Comparison of ENCODE assay signal across 8 cellular contexts in genomic region chr14:51776102-51776894, GRCh38.
A peak's percentile ranks its signal among the peaks of the same experiment; 100 is the strongest.
DNase-seq lines count a peak whose midpoint lies in the region; ATAC-seq and TF ChIP-seq lines count a peak whose summit lies in the region.

No MANE protein-coding gene starts in this region.

- H3K4me2 ChIP-seq in fibroblast of lung (ENCODE audit: extremely low read depth, insufficient read depth, low read length), result peak overlapping the region; percentile 23

- H3K4me3 ChIP-seq in CD8-positive, alpha-beta T cell (ENCODE audit: low read depth, low read length), result no peak overlapping the region
- no peak overlapping the region for H3K4me3 ChIP-seq in fibroblast of lung (replicated peaks in 1 of 4; ENCODE audit: control extremely low read depth in 1 of 4, insufficient read depth in 1 of 4, low read depth in 3 of 4, low read length in 4 of 4)

- no peaks in the 10 kb centered on the region for H3K9me3 ChIP-seq in CD8-positive, alpha-beta T cell (ENCODE audit: low read length)
- no peaks in the 10 kb centered on the region for H3K9me3 ChIP-seq in fibroblast of lung (ENCODE audit: control insufficient read depth, insufficient read depth, low read depth, low read length)

- POLR2A ChIA-PET in CD8-positive, alpha-beta T cell (lab: Charles Lee), result interaction anchor here (0.5 kb wide), 1 partner anchor 90 kb away, joined by 3 read pairs; no protein-coding TSS in a partner anchor
- POLR2A ChIA-PET in activated CD8-positive, alpha-beta T cell treated with anti-CD3 and anti-CD28 coated beads, Interleukin-2, amount 10 ng/mL, durations not matched to agents 7 days and 5 days (lab: Charles Lee), result no interaction called here

- ATAC-seq in CD8-positive, alpha-beta T cell, result peak; percentile 38
- ATAC-seq in GM21515 (IDR thresholded peaks at IDR 0.05; ENCODE audit: unreplicated experiment) (peak; percentile 56), naive B cell (ENCODE audit: low read depth in 2 of 2) (peak; percentile 38 to 56), GM18909 (IDR thresholded peaks at IDR 0.05; ENCODE audit: poor library complexity, unreplicated experiment) (no peak)
- peak; percentile 54 for ATAC-seq in activated CD8-positive, alpha-beta T cell treated with anti-CD3 and anti-CD28 coated beads, Interleukin-2, amount 10 ng/mL, durations not matched to agents 7 days and 5 days

- H3K79me2 ChIP-seq in fibroblast of lung (ENCODE audit: control insufficient read depth, insufficient read depth, low read length), result no peaks in the 10 kb centered on the region

- DNase-seq in CD8-positive, alpha-beta T cell, result peak in 4 of 7 experiments; percentile 23 to 60 (median 30)
- DNase-seq in NCI-H2227 (lab: John Stamatoyannopoulos, UW; ENCODE audit: unreplicated experiment) (peak; percentile 25), fibroblast of lung (ENCODE audit: low read depth in 2 of 2) (peak; percentile 74 to 81), naive B cell (no peak), NCI-H2196 treated with DMSO at 0.1 percent for 48 hours (lab: John Stamatoyannopoulos, UW; ENCODE audit: unreplicated experiment) (no peak)
- DNase-seq in activated CD8-positive, alpha-beta T cell treated with anti-CD3 and anti-CD28 coated beads, Interleukin-2, amount 10 ng/mL, durations not matched to agents 7 days and 5 days, result peak; percentile 59

- H3K9ac ChIP-seq in fibroblast of lung (ENCODE audit: insufficient read depth, low read length), result no peak overlapping the region

- no peaks in the 10 kb centered on the region for H3K9me3 Mint-ChIP-seq in CD8-positive, alpha-beta T cell
- no peaks in the 10 kb centered on the region for H3K9me3 Mint-ChIP-seq in activated CD8-positive, alpha-beta T cell treated with anti-CD3 and anti-CD28 coated beads, Interleukin-2, amount 10 ng/mL, durations not matched to agents 7 days and 5 days (ENCODE audit: insufficient read depth)
- H3K9me3 Mint-ChIP-seq in naive B cell, result peaks cover 0 to 2% (median 0%) of the 10 kb centered on the region in 7 donors

- CTCF ChIA-PET in CD8-positive, alpha-beta T cell (lab: Charles Lee), result interaction anchor here (0.8 to 7.6 kb wide), 18 partner anchors 9 to 494 kb away, joined by 3 to 75 read pairs (median 3); no protein-coding TSS in a partner anchor
- CTCF ChIA-PET in activated CD8-positive, alpha-beta T cell treated with anti-CD3 and anti-CD28 coated beads, Interleukin-2, amount 10 ng/mL, durations not matched to agents 7 days and 5 days (lab: Charles Lee), result interaction anchor here (0.8 to 7.0 kb wide), 17 partner anchors 12 to 536 kb away, joined by 3 to 50 read pairs (median 3); partner anchors contain the start of genes FRMD6, GNG2 and TMX1

- H3K4me3 Mint-ChIP-seq in CD8-positive, alpha-beta T cell, result no peak overlapping the region
- H3K4me3 Mint-ChIP-seq in activated CD8-positive, alpha-beta T cell treated with anti-CD3 and anti-CD28 coated beads, Interleukin-2, amount 10 ng/mL, durations not matched to agents 7 days and 5 days, result no peak overlapping the region
- no peak overlapping the region for H3K4me3 Mint-ChIP-seq in naive B cell

- H2AFZ ChIP-seq in fibroblast of lung (ENCODE audit: low read length), result no peak overlapping the region

- H3K27me3 ChIP-seq in CD8-positive, alpha-beta T cell (ENCODE audit: insufficient read depth, low read length), result no peaks in the 10 kb centered on the region
- no peaks in the 10 kb centered on the region for H3K27me3 ChIP-seq in fibroblast of lung (ENCODE audit: control insufficient read depth, insufficient read depth, low read length)

- peaks cover 2% of the 10 kb centered on the region for H3K27me3 Mint-ChIP-seq in CD8-positive, alpha-beta T cell (ENCODE audit: low read depth)
- peaks cover 14% of the 10 kb centered on the region for H3K27me3 Mint-ChIP-seq in activated CD8-positive, alpha-beta T cell treated with anti-CD3 and anti-CD28 coated beads, Interleukin-2, amount 10 ng/mL, durations not matched to agents 7 days and 5 days (ENCODE audit: low read depth)
- peaks cover 12 to 35% (median 30%) of the 10 kb centered on the region in 3 donors for H3K27me3 Mint-ChIP-seq in naive B cell

- intact Hi-C loops in CD8-positive, alpha-beta T cell (cut with DNase I, micrococcal nuclease), result loop anchor here (1.0 to 10.0 kb wide), 4 partner anchors 124 to 821 kb away; partner anchors contain the start of gene FRMD6 (in 1 of the 2)

- peaks cover 15% of the 10 kb centered on the region for H3K4me1 Mint-ChIP-seq in CD8-positive, alpha-beta T cell (ENCODE audit: low read depth)
- H3K4me1 Mint-ChIP-seq in activated CD8-positive, alpha-beta T cell treated with anti-CD3 and anti-CD28 coated beads, Interleukin-2, amount 10 ng/mL, durations not matched to agents 7 days and 5 days (ENCODE audit: low read depth), result peaks cover 10% of the 10 kb centered on the region
- peaks cover 8 to 18% (median 13%) of the 10 kb centered on the region in 3 donors for H3K4me1 Mint-ChIP-seq in naive B cell

- H3K27ac Mint-ChIP-seq in CD8-positive, alpha-beta T cell, result no peak overlapping the region
- H3K27ac Mint-ChIP-seq in activated CD8-positive, alpha-beta T cell treated with anti-CD3 and anti-CD28 coated beads, Interleukin-2, amount 10 ng/mL, durations not matched to agents 7 days and 5 days, result no peak overlapping the region
- H3K27ac Mint-ChIP-seq in naive B cell, result peak overlapping the region in 1 of 6 donors; percentile 92

- no peak overlapping the region for H3K27ac ChIP-seq in CD8-positive, alpha-beta T cell (ENCODE audit: low read depth, low read length)
- H3K27ac ChIP-seq in fibroblast of lung (ENCODE audit: insufficient read depth, low read length), result no peak overlapping the region

- no peaks in the 10 kb centered on the region for H3K36me3 Mint-ChIP-seq in CD8-positive, alpha-beta T cell
- H3K36me3 Mint-ChIP-seq in activated CD8-positive, alpha-beta T cell treated with anti-CD3 and anti-CD28 coated beads, Interleukin-2, amount 10 ng/mL, durations not matched to agents 7 days and 5 days (ENCODE audit: low read depth), result no peaks in the 10 kb centered on the region
- no peaks in the 10 kb centered on the region for H3K36me3 Mint-ChIP-seq in naive B cell

- H3K4me1 ChIP-seq in CD8-positive, alpha-beta T cell (ENCODE audit: insufficient read depth, low read length), result peaks cover 4% of the 10 kb centered on the region
- H3K4me1 ChIP-seq in fibroblast of lung (ENCODE audit: control insufficient read depth, extremely low read depth, insufficient read depth, low read length), result no peaks in the 10 kb centered on the region

- peak; percentile 41 for TF ChIP-seq CTCF in CD8-positive, alpha-beta T cell (IDR thresholded peaks at IDR 0.05)
- TF ChIP-seq CTCF in fibroblast of lung (conservative IDR thresholded peaks at IDR 0.05 in 1 of 2, IDR thresholded peaks at IDR 0.05 in 1 of 2; ENCODE audit: low read depth in 1 of 2, low read length in 2 of 2), result peak; percentile 78 to 83

- no peaks in the 10 kb centered on the region for H3K36me3 ChIP-seq in CD8-positive, alpha-beta T cell (ENCODE audit: insufficient read depth, low read length)
- no peaks in the 10 kb centered on the region for H3K36me3 ChIP-seq in fibroblast of lung (ENCODE audit: control insufficient read depth, insufficient read depth, low read length)

- H4K20me1 ChIP-seq in fibroblast of lung (ENCODE audit: control insufficient read depth, extremely low read depth, insufficient read depth, low read length), result no peaks in the 10 kb centered on the region

Comparison
In these comparisons a context has a peak if more than half of its experiments do, and no peak if none do; other contexts are left out.
1. DNase-seq: peak in CD8-positive, alpha-beta T cell (4 of 7), NCI-H2227 (single experiment), activated CD8-positive, alpha-beta T cell treated with anti-CD3 and anti-CD28 coated beads, Interleukin-2, amount 10 ng/mL, durations not matched to agents 7 days and 5 days (single experiment) and fibroblast of lung (2 of 2); none in naive B cell (single experiment) and NCI-H2196 treated with DMSO at 0.1 percent for 48 hours (single experiment).